1 cellular context compared by ENCODE assay signal in genomic region chr1:24541711-24542346, GRCh38.
TF ChIP-seq lines count a peak whose summit lies in the region.

No MANE protein-coding gene starts in this region.

TF ChIP-seq in GM23338, 12 proteins besides CTCF, POLR2A, EP300 and RAD21 (continued from another document):
- TF ChIP-seq REST (IDR thresholded peaks at IDR 0.05; ENCODE audit: unreplicated experiment) (no peak), STAT1 (IDR thresholded peaks at IDR 0.05; ENCODE audit: unreplicated experiment) (no peak), POLR2AphosphoS5 (IDR thresholded peaks at IDR 0.05; ENCODE audit: low read depth) (no peak), EZH2 (IDR thresholded peaks at IDR 0.05; ENCODE audit: low read depth, unreplicated experiment) (no peak), JUNB (IDR thresholded peaks at IDR 0.05; ENCODE audit: unreplicated experiment) (no peak), CREB1 (CRISPR knock-in tag; IDR thresholded peaks at IDR 0.05; ENCODE audit: low read depth) (no peak), ZNF114 (CRISPR knock-in tag; IDR thresholded peaks at IDR 0.05) (no peak), ZNF462 (CRISPR knock-in tag; IDR thresholded peaks at IDR 0.05) (no peak)
